In the genomic region with DNA sequence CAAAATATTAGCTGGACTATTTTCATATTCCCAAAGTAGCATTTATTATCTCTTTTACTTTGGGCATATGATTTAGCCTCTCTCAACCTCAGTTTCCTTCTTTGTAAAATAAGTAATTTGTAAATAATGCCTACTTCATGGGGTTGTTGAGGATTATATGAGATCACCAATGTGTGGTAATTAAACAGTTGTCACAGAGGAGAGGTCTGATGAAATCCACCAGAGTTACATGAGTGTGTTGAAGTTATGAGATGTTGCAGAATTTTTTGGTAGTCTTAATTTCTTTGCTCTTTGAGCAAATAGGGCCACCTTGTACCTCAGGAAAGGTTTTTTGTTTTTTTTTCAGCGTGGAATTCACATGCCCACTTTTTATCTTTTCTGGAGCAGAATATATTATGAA, we compare ENCODE assay signal across 8 cellular contexts. TPM values are rescaled to one million over a fixed set of nuclear protein-coding genes. Genes with fewer than 3 reads are reported as not detected.
A peak's percentile ranks its signal among the peaks of the same experiment; 100 is the strongest.
DNase-seq lines count a peak whose midpoint lies in the region; ATAC-seq and TF ChIP-seq lines count a peak whose summit lies in the region.

No MANE protein-coding gene starts in this region.

- H3K36me3 Mint-ChIP-seq in MCF 10A (ENCODE audit: insufficient read depth, unreplicated experiment), result peaks cover 48% of the 10 kb centered on the region

- no TSS peak for BruUV-seq in MCF 10A (replicated peaks; lab: Mats Ljungman, UMichigan)

- H3K27ac ChIP-seq in muscle layer of colon (ENCODE audit: low read depth, low read length), result no peak overlapping the region

- no peaks in the 10 kb centered on the region for H3K9me2 ChIP-seq in Loucy (replicated peaks; ENCODE audit: low read depth, low read length)

- no peaks in the 10 kb centered on the region for H3K27me3 Mint-ChIP-seq in MCF 10A (ENCODE audit: insufficient read depth, unreplicated experiment)

- H3K27me3 ChIP-seq in BE2C (no peaks in the 10 kb centered on the region), Loucy (ENCODE audit: insufficient read depth, low read length, poor library complexity, severe bottlenecking) (no peaks in the 10 kb centered on the region), muscle layer of colon (ENCODE audit: control insufficient read depth in 1 of 2, insufficient read depth in 2 of 2, low read length in 2 of 2) (no peaks in the 10 kb centered on the region)

- H3K4me1 Mint-ChIP-seq in MCF 10A (ENCODE audit: insufficient read depth, unreplicated experiment), result peaks cover 4% of the 10 kb centered on the region

- no peaks in the 10 kb centered on the region for H3F3A ChIP-seq in Loucy (ENCODE audit: low read depth)

- TF ChIP-seq CTCF in BE2C (IDR thresholded peaks at IDR 0.05; ENCODE audit: low read depth, low read length) (no peak), Loucy (conservative IDR thresholded peaks at IDR 0.05; ENCODE audit: low read length) (no peak), MCF 10A (IDR thresholded peaks at IDR 0.05; ENCODE audit: unreplicated experiment) (no peak)

- peak overlapping the region; percentile 91 for H3K4me3 Mint-ChIP-seq in MCF 10A (ENCODE audit: unreplicated experiment)

- CTCF ChIA-PET in MCF 10A (lab: Yijun Ruan, JAX), result interaction anchor here (0.6 to 2.4 kb wide), 6 partner anchors 10 to 210 kb away, joined by 3 to 11 read pairs (median 5); a partner anchor contains a TSS

- no peak for DNase-seq in BE2C
- peak; percentile 27 for DNase-seq in MCF 10A (ENCODE audit: unreplicated experiment)
- no peak for DNase-seq in NCI-H2171 (lab: John Stamatoyannopoulos, UW)
- no peak for DNase-seq in posterior cingulate gyrus
- DNase-seq in stimulated activated CD4-positive, alpha-beta T cell treated with anti-CD3 and anti-CD28 coated beads, Interleukin-4, amount 100 ng/mL, for 24 hours, result no peak

- intact Hi-C loops in MCF 10A (cut with micrococcal nuclease), result no loop called here
- intact Hi-C loops in posterior cingulate gyrus (cut with DNase I), result no loop called here

- H3K4me1 ChIP-seq in BE2C, result no peaks in the 10 kb centered on the region
- no peaks in the 10 kb centered on the region for H3K4me1 ChIP-seq in Loucy (ENCODE audit: insufficient read depth, low read length, poor library complexity, severe bottlenecking)
- H3K4me1 ChIP-seq in muscle layer of colon (ENCODE audit: insufficient read depth, low read length), result no peaks in the 10 kb centered on the region

- peaks cover 16% of the 10 kb centered on the region for H3K36me3 ChIP-seq in BE2C
- no peaks in the 10 kb centered on the region; the same call in 1 of the 2 replicates for H3K36me3 ChIP-seq in Loucy (ENCODE audit: insufficient read depth, low read length)
- H3K36me3 ChIP-seq in muscle layer of colon (ENCODE audit: insufficient read depth, low read length), result no peaks in the 10 kb centered on the region

- H3K4me3 ChIP-seq in BE2C (ENCODE audit: low read depth, low read length) (peak overlapping the region; percentile 96), Loucy (ENCODE audit: low read length, poor library complexity, severe bottlenecking) (peak overlapping the region; percentile 93), muscle layer of colon (ENCODE audit: low read depth in 1 of 2, low read length in 2 of 2) (peak overlapping the region; percentile 40 to 48)

- H3K4me2 ChIP-seq in Loucy (ENCODE audit: low read depth, low read length, poor library complexity, severe bottlenecking), result peak overlapping the region; percentile 96

- POLR2A ChIA-PET in MCF 10A (lab: Yijun Ruan, JAX), result interaction anchor here (2.8 to 3.1 kb wide), 2 partner anchors 10 to 204 kb away, joined by 15 to 77 read pairs; a partner anchor contains a TSS

- no peak for ATAC-seq in GM18520 (IDR thresholded peaks at IDR 0.05; ENCODE audit: unreplicated experiment)

- peaks cover 42% of the 10 kb centered on the region for H3K79me2 ChIP-seq in Loucy (ENCODE audit: insufficient read depth, low read length)

- H3K9ac ChIP-seq in Loucy (ENCODE audit: low read depth, low read length, poor library complexity, severe bottlenecking), result peak overlapping the region; percentile 91
- H3K9ac ChIP-seq in muscle layer of colon (ENCODE audit: low read length), result no peak overlapping the region

- peaks cover 26% of the 10 kb centered on the region for H4K20me1 ChIP-seq in Loucy (ENCODE audit: insufficient read depth, low read length, poor library complexity, severe bottlenecking)

- peak overlapping the region; percentile 98 for H3K27ac Mint-ChIP-seq in MCF 10A (ENCODE audit: low read depth, unreplicated experiment)

- no peaks in the 10 kb centered on the region for H3K9me3 ChIP-seq in BE2C
- no peaks in the 10 kb centered on the region for H3K9me3 ChIP-seq in Loucy (ENCODE audit: insufficient read depth, low read depth, low read length)
- H3K9me3 ChIP-seq in muscle layer of colon (ENCODE audit: low read length), result no peaks in the 10 kb centered on the region

- no peaks in the 10 kb centered on the region for H3K9me3 Mint-ChIP-seq in MCF 10A (ENCODE audit: unreplicated experiment)

- no peak overlapping the region for H2AFZ ChIP-seq in Loucy (ENCODE audit: low read length)

RNA-seq across cellular contexts. Expression of a gene that starts 1.4 kb away (rescaled TPM):
- polyA plus RNA-seq in BE2C (2012; ENCODE audit: insufficient read depth, insufficient read length, low read depth), result 536 TPM
- 245 and 344 TPM in 2 replicates for total RNA-seq in MCF 10A (2022)

RNA-seq across cellular contexts. Expression of a gene that starts 5.5 kb away (rescaled TPM):
- polyA plus RNA-seq in BE2C (2012; ENCODE audit: insufficient read depth, insufficient read length, low read depth), result 31.2 TPM
- total RNA-seq in MCF 10A (2022), result 50.3 and 60.2 TPM in 2 replicates

RNA-seq across cellular contexts. Expression of a gene that starts 9.8 kb away (rescaled TPM):
- 3.1 TPM for polyA plus RNA-seq in BE2C (2012; ENCODE audit: insufficient read depth, insufficient read length, low read depth)
- 3.8 and 4.8 TPM in 2 replicates for total RNA-seq in MCF 10A (2022)

Comparison
In these comparisons a context has a peak if more than half of its experiments do, and no peak if none do; other contexts are left out.
1. H3K4me3 ChIP-seq: peak in every context shown above with its lines; median percentile 96 in BE2C; 93 in Loucy; 44 in muscle layer of colon.